1 cellular context compared by ENCODE assay signal in genomic region chr19:31592456-31592855, GRCh38.
TF ChIP-seq lines count a peak whose summit lies in the region.

No MANE protein-coding gene starts in this region.

TF ChIP-seq in WTC11, 78 proteins besides CTCF, POLR2A, EP300 and RAD21 (continued from another document):
- TF ChIP-seq PREB (CRISPR knock-in tag; IDR thresholded peaks at IDR 0.05; ENCODE audit: borderline replicate concordance) (no peak), ZMAT4 (CRISPR knock-in tag; IDR thresholded peaks at IDR 0.05) (no peak), ATF6 (CRISPR knock-in tag; IDR thresholded peaks at IDR 0.05) (no peak), SMAD4 (CRISPR knock-in tag; IDR thresholded peaks at IDR 0.05) (no peak), E2F4 (CRISPR knock-in tag; IDR thresholded peaks at IDR 0.05; ENCODE audit: borderline replicate concordance, low read depth) (no peak), TCF7 (CRISPR knock-in tag; IDR thresholded peaks at IDR 0.05; ENCODE audit: low read depth) (no peak), MLX (CRISPR knock-in tag; IDR thresholded peaks at IDR 0.05) (no peak), ZNF121 (CRISPR knock-in tag; IDR thresholded peaks at IDR 0.05) (no peak), MYBL2 (CRISPR knock-in tag; IDR thresholded peaks at IDR 0.05) (no peak)
